18 cellular contexts compared by ENCODE assay signal in genomic region chr3:170159459-170159858, GRCh38. TPM values are rescaled to one million over a fixed set of nuclear protein-coding genes. Genes with fewer than 3 reads are reported as not detected.
A peak's percentile ranks its signal among the peaks of the same experiment; 100 is the strongest.
DNase-seq lines count a peak whose midpoint lies in the region; ATAC-seq and TF ChIP-seq lines count a peak whose summit lies in the region.
"Had no signal": no experiment of that assay in that cellular context is flagged by ENCODE, and none has a peak within 500 bp of the region (broad histone marks: within the 10 kb centered on the region; RNA-seq: fewer than 3 reads in every experiment).

No MANE protein-coding gene starts in this region.

- H3K27ac Mint-ChIP-seq in activated CD8-positive, alpha-beta T cell treated with anti-CD3 and anti-CD28 coated beads for 36 hours, result peak overlapping the region; percentile 66
- H3K27ac Mint-ChIP-seq in activated CD8-positive, alpha-beta T cell treated with anti-CD3 and anti-CD28 coated beads, Interleukin-2, amount 10 ng/mL, durations not matched to agents 7 days and 5 days, result no peak overlapping the region
- H3K27ac Mint-ChIP-seq in T-cell, result peak overlapping the region; percentile 46 to 58
- H3K27ac Mint-ChIP-seq in naive B cell, result peak overlapping the region; percentile 83 to 97 (median 92)
- peak overlapping the region in 3 of 7 donors; percentile 27 to 76 (median 51) for H3K27ac Mint-ChIP-seq in CD14-positive monocyte

- POLR2A ChIA-PET in activated CD8-positive, alpha-beta T cell treated with anti-CD3 and anti-CD28 coated beads for 36 hours (lab: Charles Lee), result no interaction called here
- POLR2A ChIA-PET in activated CD8-positive, alpha-beta T cell treated with anti-CD3 and anti-CD28 coated beads, Interleukin-2, amount 10 ng/mL, durations not matched to agents 7 days and 5 days (lab: Charles Lee), result no interaction called here
- POLR2A ChIA-PET in T-cell (lab: Charles Lee), result interaction anchor here in 1 of 2 donors (0.6 kb wide), 1 partner anchor 20 kb away, joined by 5 read pairs; no protein-coding TSS in a partner anchor

- no peaks in the 10 kb centered on the region for H3K27me3 Mint-ChIP-seq in activated CD8-positive, alpha-beta T cell treated with anti-CD3 and anti-CD28 coated beads for 36 hours
- no peaks in the 10 kb centered on the region for H3K27me3 Mint-ChIP-seq in activated CD8-positive, alpha-beta T cell treated with anti-CD3 and anti-CD28 coated beads, Interleukin-2, amount 10 ng/mL, durations not matched to agents 7 days and 5 days (ENCODE audit: low read depth)
- H3K27me3 Mint-ChIP-seq in T-cell (no peaks in the 10 kb centered on the region), naive B cell (no peaks in the 10 kb centered on the region), CD14-positive monocyte (ENCODE audit: low read depth in 3 of 3) (no peaks in the 10 kb centered on the region)

- H3K9me3 ChIP-seq in HAP-1, result no peaks in the 10 kb centered on the region
- H3K9me3 ChIP-seq: spleen, suprapubic skin had no signal

- ATAC-seq in activated CD8-positive, alpha-beta T cell treated with anti-CD3 and anti-CD28 coated beads for 36 hours, result no peak
- ATAC-seq in activated CD8-positive, alpha-beta T cell treated with anti-CD3 and anti-CD28 coated beads, Interleukin-2, amount 10 ng/mL, durations not matched to agents 7 days and 5 days, result no peak
- ATAC-seq in HG02678 (IDR thresholded peaks at IDR 0.05; ENCODE audit: unreplicated experiment), result peak; percentile 35
- no peak for ATAC-seq in T-cell (replicated peaks in 1 of 4)
- no peak for ATAC-seq in naive B cell (ENCODE audit: low read depth in 2 of 2)

- no peaks in the 10 kb centered on the region for H3K27me3 ChIP-seq in HAP-1 (ENCODE audit: low read depth)
- H3K27me3 ChIP-seq: spleen, suprapubic skin had no signal

- CTCF ChIA-PET in activated CD8-positive, alpha-beta T cell treated with anti-CD3 and anti-CD28 coated beads for 36 hours (lab: Charles Lee), result no interaction called here
- CTCF ChIA-PET in activated CD8-positive, alpha-beta T cell treated with anti-CD3 and anti-CD28 coated beads, Interleukin-2, amount 10 ng/mL, durations not matched to agents 7 days and 5 days (lab: Charles Lee), result no interaction called here
- CTCF ChIA-PET in T-cell (lab: Charles Lee), result no interaction called here

- H3K4me3 ChIP-seq in HAP-1, result no peak overlapping the region
- H3K4me3 ChIP-seq: spleen, suprapubic skin had no signal

- DNase-seq in activated CD8-positive, alpha-beta T cell treated with anti-CD3 and anti-CD28 coated beads for 36 hours, result no peak
- DNase-seq in activated CD8-positive, alpha-beta T cell treated with anti-CD3 and anti-CD28 coated beads, Interleukin-2, amount 10 ng/mL, durations not matched to agents 7 days and 5 days, result no peak
- DNase-seq in T-cell (no peak), naive B cell (no peak), A172 (ENCODE audit: low spot score) (no peak), CD14-positive monocyte (ENCODE audit: low spot score) (no peak), HAP-1 (ENCODE audit: low spot score in 2 of 2) (no peak)
- DNase-seq: activated effector memory CD4-positive, alpha-beta T cell treated with anti-CD3 and anti-CD28 coated beads, Interleukin-2, amount 50 U/mL, for 16 hours; C1 segment of cervical spinal cord; hippocampal formation; Karpas-422; NCI-H1092; NCI-H2029 treated with DMSO at 0.1 percent for 48 hours; NCI-H446 treated with DMSO at 0.1 percent for 48 hours; spleen; stimulated activated CD8-positive, alpha-beta memory T cell treated with anti-CD3 and anti-CD28 coated beads, Interleukin-4, amount 100 ng/mL, for 48 hours had no signal

- H3K4me3 Mint-ChIP-seq in activated CD8-positive, alpha-beta T cell treated with anti-CD3 and anti-CD28 coated beads for 36 hours, result no peak overlapping the region
- no peak overlapping the region for H3K4me3 Mint-ChIP-seq in activated CD8-positive, alpha-beta T cell treated with anti-CD3 and anti-CD28 coated beads, Interleukin-2, amount 10 ng/mL, durations not matched to agents 7 days and 5 days
- H3K4me3 Mint-ChIP-seq in T-cell, result no peak overlapping the region
- H3K4me3 Mint-ChIP-seq in naive B cell, result peak overlapping the region in 4 of 8 donors; percentile 22 to 63 (median 44)
- no peak overlapping the region for H3K4me3 Mint-ChIP-seq in CD14-positive monocyte

- H3K36me3 ChIP-seq in HAP-1 (replicated peaks), result peaks cover 29% of the 10 kb centered on the region

- no peaks in the 10 kb centered on the region for H3K4me1 ChIP-seq in HAP-1

- intact Hi-C loops in activated CD8-positive, alpha-beta T cell treated with anti-CD3 and anti-CD28 coated beads for 36 hours (cut with micrococcal nuclease), result no loop called here
- intact Hi-C loops in CD14-positive monocyte (cut with micrococcal nuclease), result no loop called here

- TF ChIP-seq CTCF in activated CD8-positive, alpha-beta T cell treated with anti-CD3 and anti-CD28 coated beads for 36 hours (IDR thresholded peaks at IDR 0.05), result no peak
- TF ChIP-seq CTCF in CD14-positive monocyte (IDR thresholded peaks at IDR 0.05), result no peak

- H3K36me3 Mint-ChIP-seq in activated CD8-positive, alpha-beta T cell treated with anti-CD3 and anti-CD28 coated beads for 36 hours (ENCODE audit: low read depth), result peaks cover 67% of the 10 kb centered on the region
- peaks cover 65% of the 10 kb centered on the region for H3K36me3 Mint-ChIP-seq in activated CD8-positive, alpha-beta T cell treated with anti-CD3 and anti-CD28 coated beads, Interleukin-2, amount 10 ng/mL, durations not matched to agents 7 days and 5 days (ENCODE audit: low read depth)
- H3K36me3 Mint-ChIP-seq in T-cell, result peaks cover 53% of the 10 kb centered on the region
- peaks cover 26 to 35% of the 10 kb centered on the region in 2 donors for H3K36me3 Mint-ChIP-seq in naive B cell
- H3K36me3 Mint-ChIP-seq in CD14-positive monocyte, result peaks cover 42 to 81% of the 10 kb centered on the region in 2 donors

- peaks cover 6% of the 10 kb centered on the region for H3K9me3 Mint-ChIP-seq in activated CD8-positive, alpha-beta T cell treated with anti-CD3 and anti-CD28 coated beads for 36 hours
- H3K9me3 Mint-ChIP-seq in activated CD8-positive, alpha-beta T cell treated with anti-CD3 and anti-CD28 coated beads, Interleukin-2, amount 10 ng/mL, durations not matched to agents 7 days and 5 days (ENCODE audit: insufficient read depth), result no peaks in the 10 kb centered on the region
- H3K9me3 Mint-ChIP-seq in T-cell (no peaks in the 10 kb centered on the region), naive B cell (peaks cover 0 to 7% (median 0%) of the 10 kb centered on the region in 7 donors), CD14-positive monocyte (no peaks in the 10 kb centered on the region)

- H3K4me1 Mint-ChIP-seq in activated CD8-positive, alpha-beta T cell treated with anti-CD3 and anti-CD28 coated beads for 36 hours (ENCODE audit: low read depth), result peaks cover 67% of the 10 kb centered on the region
- H3K4me1 Mint-ChIP-seq in activated CD8-positive, alpha-beta T cell treated with anti-CD3 and anti-CD28 coated beads, Interleukin-2, amount 10 ng/mL, durations not matched to agents 7 days and 5 days (ENCODE audit: low read depth), result peaks cover 26% of the 10 kb centered on the region
- H3K4me1 Mint-ChIP-seq in T-cell (peaks cover 73 to 77% (median 76%) of the 10 kb centered on the region in 3 donors), naive B cell (peaks cover 44 to 81% (median 57%) of the 10 kb centered on the region in 3 donors), CD14-positive monocyte (peaks cover 17% of the 10 kb centered on the region)

- in situ Hi-C loops in HAP-1 (cut with MboI; ENCODE audit: low sequenced_read_pairs), result no loop called here

RNA-seq across cellular contexts. Expression of gene PHC3, which starts 22.1 kb away (rescaled TPM):
- total RNA-seq in activated CD8-positive, alpha-beta T cell treated with anti-CD3 and anti-CD28 coated beads for 36 hours, result 10 to 100 TPM; 50.1 to 53.0 TPM
- total RNA-seq in activated CD8-positive, alpha-beta T cell treated with anti-CD3 and anti-CD28 coated beads, Interleukin-2, amount 10 ng/mL, durations not matched to agents 7 days and 5 days, result 10 to 100 TPM; 54.0 to 68.1 TPM
- total RNA-seq in T-cell, result 100 to 1,000 TPM; 132 to 173 (median 150) TPM
- polyA plus RNA-seq in naive B cell (ENCODE audit: low read depth in 6 of 6) (100 to 1,000 TPM in 1 of 6 donors, 10 to 100 TPM in 5; 17.8 to 113 (median 60.1) TPM), CD14-positive monocyte (10 to 100 TPM in 1 of 2 donors, 1 to 10 TPM in 1; 7.5 to 12.6 TPM)
- total RNA-seq in A172 (2014; rRNA removed; shearing (Covaris generic)), result 18.5 and 19.8 TPM in 2 replicates
